Comparison of ENCODE assay signal across 10 cellular contexts in the genomic region with DNA sequence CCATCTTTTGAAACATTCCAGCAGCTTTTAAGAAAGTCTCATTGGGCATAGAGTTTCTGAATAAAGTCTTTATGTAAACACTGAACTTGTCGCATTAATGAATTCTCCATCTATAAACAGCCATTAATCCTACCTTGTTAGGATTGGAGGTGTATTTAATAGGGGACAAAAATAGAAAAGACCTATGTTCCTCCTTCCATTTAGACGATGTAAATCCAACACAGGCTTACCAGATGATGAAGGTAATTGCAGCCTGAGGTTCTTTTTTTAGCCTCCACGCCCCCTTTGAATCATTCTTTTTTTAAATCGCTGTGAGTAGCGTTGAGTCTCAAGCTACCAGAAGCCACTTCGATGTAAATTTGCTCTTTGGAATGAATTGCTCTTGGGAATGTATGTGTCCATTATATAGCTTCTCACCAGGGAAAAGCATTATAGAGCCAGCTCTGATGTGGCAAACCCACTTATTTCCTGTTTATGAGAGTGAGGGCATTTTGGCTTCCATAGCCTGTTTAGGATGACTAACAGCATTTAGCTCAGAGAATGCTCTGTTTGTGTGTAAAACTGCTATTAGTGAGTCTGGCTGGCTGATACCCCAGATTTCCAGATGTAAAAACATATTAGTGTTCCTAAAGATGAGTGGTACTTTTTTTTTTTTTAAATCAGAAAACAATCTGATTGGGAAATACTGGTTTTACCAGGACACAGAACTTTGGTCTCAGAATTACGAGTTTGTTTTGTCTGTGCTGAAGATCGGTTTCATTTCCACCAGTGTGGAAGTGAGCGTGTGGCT.
DNase-seq lines count a peak whose midpoint lies in the region; ATAC-seq and TF ChIP-seq lines count a peak whose summit lies in the region.
"Had no signal": no experiment of that assay in that cellular context is flagged by ENCODE, and none has a peak within 500 bp of the region (broad histone marks: within the 10 kb centered on the region; RNA-seq: fewer than 3 reads in every experiment).

No MANE protein-coding gene starts in this region.

- intact Hi-C loops in natural killer cell (cut with micrococcal nuclease): no loop called here
- intact Hi-C loops in activated T-helper 2 cell treated with anti-CD3 and anti-CD28 coated beads, Interferon-gamma antibody, Interleukin-2, Interleukin-4, amounts not matched to agents 10 μg/mL and 5 μg/mL and 100 μg/mL, durations not matched to agents 14 hours and 24 hours and 36 hours (cut with micrococcal nuclease): loop anchor here (5.0 kb wide), 1 partner anchor 582 kb away; no protein-coding TSS in a partner anchor
- intact Hi-C loops in vagina (cut with DNase I): loop anchor here (10.0 kb wide), 1 partner anchor 254 kb away; no protein-coding TSS in a partner anchor

- H3K36me3 Mint-ChIP-seq in natural killer cell treated with Interleukin-12 subunit alpha and Interleukin-12 subunit beta and Interleukin-15 and Interleukin-18, amount 100 ng/mL, for 72 hours: peaks cover 6% of the 10 kb centered on the region
- H3K36me3 Mint-ChIP-seq in natural killer cell: no peaks in the 10 kb centered on the region
- H3K36me3 Mint-ChIP-seq in activated T-helper 2 cell treated with anti-CD3 and anti-CD28 coated beads, Interferon-gamma antibody, Interleukin-2, Interleukin-4, amounts not matched to agents 10 μg/mL and 5 μg/mL and 100 μg/mL, durations not matched to agents 14 hours and 24 hours and 36 hours (ENCODE audit: low read depth): peaks cover 59% of the 10 kb centered on the region
- H3K36me3 Mint-ChIP-seq: stimulated activated naive B cell treated with anti-CD40 and anti-IgM and Interleukin-4, amounts not matched to agents 10 μg/mL and 1 μg/mL and 100 μg/mL, for 72 hours had no signal

- peak overlapping the region; percentile 17 for H3K4me3 Mint-ChIP-seq in natural killer cell treated with Interleukin-12 subunit alpha and Interleukin-12 subunit beta and Interleukin-15 and Interleukin-18, amount 100 ng/mL, for 72 hours
- H3K4me3 Mint-ChIP-seq in natural killer cell: no peak overlapping the region
- H3K4me3 Mint-ChIP-seq in activated T-helper 2 cell treated with anti-CD3 and anti-CD28 coated beads, Interferon-gamma antibody, Interleukin-2, Interleukin-4, amounts not matched to agents 10 μg/mL and 5 μg/mL and 100 μg/mL, durations not matched to agents 14 hours and 24 hours and 36 hours (ENCODE audit: low read depth): peak overlapping the region; percentile 26
- H3K4me3 Mint-ChIP-seq: stimulated activated naive B cell treated with anti-CD40 and anti-IgM and Interleukin-4, amounts not matched to agents 10 μg/mL and 1 μg/mL and 100 μg/mL, for 72 hours had no signal

- ATAC-seq in natural killer cell treated with Interleukin-12 subunit alpha and Interleukin-12 subunit beta and Interleukin-15 and Interleukin-18, amount 100 ng/mL, for 72 hours: peak in 1 of 2 donors; percentile 57
- ATAC-seq in natural killer cell: no peak
- no peak for ATAC-seq in HG03565 (IDR thresholded peaks at IDR 0.05; ENCODE audit: unreplicated experiment)
- ATAC-seq: stimulated activated naive B cell treated with anti-CD40 and anti-IgM and Interleukin-4, amounts not matched to agents 10 μg/mL and 1 μg/mL and 100 μg/mL, for 72 hours had no signal

- H3K4me1 Mint-ChIP-seq in natural killer cell treated with Interleukin-12 subunit alpha and Interleukin-12 subunit beta and Interleukin-15 and Interleukin-18, amount 100 ng/mL, for 72 hours (ENCODE audit: low read depth in 2 of 2): peaks cover 0 to 31% of the 10 kb centered on the region in 2 donors
- H3K4me1 Mint-ChIP-seq in natural killer cell: peaks cover 0 to 14% of the 10 kb centered on the region in 2 donors
- peaks cover 46% of the 10 kb centered on the region for H3K4me1 Mint-ChIP-seq in activated T-helper 2 cell treated with anti-CD3 and anti-CD28 coated beads, Interferon-gamma antibody, Interleukin-2, Interleukin-4, amounts not matched to agents 10 μg/mL and 5 μg/mL and 100 μg/mL, durations not matched to agents 14 hours and 24 hours and 36 hours (ENCODE audit: low read depth)

- no peaks in the 10 kb centered on the region for H3K9me3 Mint-ChIP-seq in natural killer cell treated with Interleukin-12 subunit alpha and Interleukin-12 subunit beta and Interleukin-15 and Interleukin-18, amount 100 ng/mL, for 72 hours
- no peaks in the 10 kb centered on the region for H3K9me3 Mint-ChIP-seq in natural killer cell
- no peaks in the 10 kb centered on the region for H3K9me3 Mint-ChIP-seq in activated T-helper 2 cell treated with anti-CD3 and anti-CD28 coated beads, Interferon-gamma antibody, Interleukin-2, Interleukin-4, amounts not matched to agents 10 μg/mL and 5 μg/mL and 100 μg/mL, durations not matched to agents 14 hours and 24 hours and 36 hours
- H3K9me3 Mint-ChIP-seq: stimulated activated naive B cell treated with anti-CD40 and anti-IgM and Interleukin-4, amounts not matched to agents 10 μg/mL and 1 μg/mL and 100 μg/mL, for 72 hours had no signal

- no peaks in the 10 kb centered on the region for H3K36me3 ChIP-seq in vagina

- H3K9me3 ChIP-seq in vagina: no peaks in the 10 kb centered on the region

- no peaks in the 10 kb centered on the region for H3K27me3 ChIP-seq in vagina

- H3K4me1 ChIP-seq in vagina: peaks cover 39% of the 10 kb centered on the region

- TF ChIP-seq CTCF in natural killer cell (IDR thresholded peaks at IDR 0.05) (no peak), vagina (IDR thresholded peaks at IDR 0.05) (no peak)

- peak overlapping the region in 1 of 2 donors; percentile 13 for H3K27ac Mint-ChIP-seq in natural killer cell treated with Interleukin-12 subunit alpha and Interleukin-12 subunit beta and Interleukin-15 and Interleukin-18, amount 100 ng/mL, for 72 hours
- no peak overlapping the region for H3K27ac Mint-ChIP-seq in natural killer cell
- H3K27ac Mint-ChIP-seq in activated T-helper 2 cell treated with anti-CD3 and anti-CD28 coated beads, Interferon-gamma antibody, Interleukin-2, Interleukin-4, amounts not matched to agents 10 μg/mL and 5 μg/mL and 100 μg/mL, durations not matched to agents 14 hours and 24 hours and 36 hours: peak overlapping the region; percentile 89
- H3K27ac Mint-ChIP-seq: stimulated activated naive B cell treated with anti-CD40 and anti-IgM and Interleukin-4, amounts not matched to agents 10 μg/mL and 1 μg/mL and 100 μg/mL, for 72 hours had no signal

- H3K4me3 ChIP-seq in vagina: peak overlapping the region in 1 of 2 donors; percentile 24

- no peak for TF ChIP-seq POLR2A in vagina (IDR thresholded peaks at IDR 0.05)

- H3K27ac ChIP-seq in vagina: peak overlapping the region; percentile 77
- H3K27ac ChIP-seq: HL-60 had no signal

- DNase-seq in natural killer cell treated with Interleukin-12 subunit alpha and Interleukin-12 subunit beta and Interleukin-15 and Interleukin-18, amount 100 ng/mL, for 72 hours (ENCODE audit: low spot score): no peak
- DNase-seq in natural killer cell (no peak), kidney tubule cell (ENCODE audit: low spot score) (peak; percentile 37), vagina (ENCODE audit: extremely low spot score in 2 of 2) (no peak), NCI-H526 (lab: John Stamatoyannopoulos, UW) (no peak), COLO668 (lab: John Stamatoyannopoulos, UW; ENCODE audit: unreplicated experiment) (no peak)
- no peak for DNase-seq in activated T-helper 2 cell treated with anti-CD3 and anti-CD28 coated beads, Interferon-gamma antibody, Interleukin-2, Interleukin-4, amounts not matched to agents 10 μg/mL and 5 μg/mL and 100 μg/mL, durations not matched to agents 14 hours and 24 hours and 36 hours (ENCODE audit: low spot score)
- DNase-seq: stimulated activated naive B cell treated with anti-CD40 and anti-IgM and Interleukin-4, amounts not matched to agents 10 μg/mL and 1 μg/mL and 100 μg/mL, for 72 hours had no signal

- H3K27me3 Mint-ChIP-seq in natural killer cell treated with Interleukin-12 subunit alpha and Interleukin-12 subunit beta and Interleukin-15 and Interleukin-18, amount 100 ng/mL, for 72 hours: peaks cover 0 to 9% of the 10 kb centered on the region in 2 donors
- peaks cover 0 to 3% of the 10 kb centered on the region in 2 donors for H3K27me3 Mint-ChIP-seq in natural killer cell (ENCODE audit: low read depth in 2 of 2)
- H3K27me3 Mint-ChIP-seq in activated T-helper 2 cell treated with anti-CD3 and anti-CD28 coated beads, Interferon-gamma antibody, Interleukin-2, Interleukin-4, amounts not matched to agents 10 μg/mL and 5 μg/mL and 100 μg/mL, durations not matched to agents 14 hours and 24 hours and 36 hours (ENCODE audit: low read depth): no peaks in the 10 kb centered on the region
